Comparison of ENCODE assay signal across 8 cellular contexts in the genomic region with DNA sequence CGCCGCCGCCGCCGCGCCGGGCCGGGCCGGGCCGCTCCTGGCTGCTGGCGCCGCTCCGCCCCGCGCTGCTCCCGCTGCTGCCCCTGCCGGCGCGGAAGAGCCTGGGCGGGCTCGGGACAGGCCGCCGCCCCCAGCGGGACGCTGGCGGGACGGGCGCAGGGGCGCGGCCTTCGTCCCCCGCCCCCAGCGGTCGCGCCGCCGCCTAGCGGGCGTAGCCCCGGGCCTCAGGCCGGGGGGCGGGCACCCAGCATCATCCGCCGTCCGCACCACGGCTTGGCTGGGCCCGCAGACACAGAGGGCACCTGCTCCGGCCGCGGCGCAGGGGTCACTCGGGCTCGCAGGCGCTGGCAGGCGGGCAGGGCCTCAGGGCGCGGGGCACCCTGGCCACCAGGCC. TPM values are rescaled to one million over a fixed set of nuclear protein-coding genes. Genes with fewer than 3 reads are reported as not detected.
DNase-seq lines count a peak whose midpoint lies in the region; ATAC-seq and TF ChIP-seq lines count a peak whose summit lies in the region.

A gene (minus strand): TSS at position 107 of the 394 bp plus-strand sequence. CDS start 218 bp downstream, outside the sequence.

- H3K27me3 ChIP-seq in foreskin keratinocyte, result no peaks in the 10 kb centered on the region
- H3K27me3 ChIP-seq in neural progenitor cell, result peaks cover 15% of the 10 kb centered on the region
- no peaks in the 10 kb centered on the region for H3K27me3 ChIP-seq in subcutaneous abdominal adipose tissue (ENCODE audit: control insufficient read depth in 5 of 5, insufficient read depth in 4 of 5, low read length in 5 of 5)

- peaks cover 39% of the 10 kb centered on the region for H3F3A ChIP-seq in neural progenitor cell (ENCODE audit: low read depth)

- peaks cover 3% of the 10 kb centered on the region for H3K36me3 Mint-ChIP-seq in neural progenitor cell

- peak within 1 kb of the TSS; percentile 86 for H2AFZ ChIP-seq in neural progenitor cell (replicated peaks)

- H3K36me3 ChIP-seq in neural progenitor cell (no peaks in the 10 kb centered on the region), subcutaneous abdominal adipose tissue (ENCODE audit: control insufficient read depth in 5 of 5, insufficient read depth in 5 of 5, low read length in 5 of 5) (peaks cover 0 to 4% (median 2%) of the 10 kb centered on the region in 5 donors)

- H3K79me2 ChIP-seq in neural progenitor cell (ENCODE audit: low read depth), result peaks cover 44% of the 10 kb centered on the region

- peaks cover 32% of the 10 kb centered on the region for H3K4me1 Mint-ChIP-seq in neural progenitor cell

- H3K9ac ChIP-seq in neural progenitor cell (peak within 1 kb of the TSS; percentile 54), subcutaneous abdominal adipose tissue (ENCODE audit: low read length in 5 of 5) (peak within 1 kb of the TSS; percentile 75 to 91 (median 84))

- no peaks in the 10 kb centered on the region for H3K9me3 Mint-ChIP-seq in neural progenitor cell

- H3K4me2 ChIP-seq in neural progenitor cell, result peak within 1 kb of the TSS; percentile 88

- ATAC-seq in GM19328 (IDR thresholded peaks at IDR 0.05; ENCODE audit: unreplicated experiment) (peak; percentile 69), HG03457 (IDR thresholded peaks at IDR 0.05; ENCODE audit: unreplicated experiment) (peak; percentile 56), foreskin keratinocyte (peak; percentile 96)

- peak within 1 kb of the TSS; percentile 93 for H3K4me3 ChIP-seq in neural progenitor cell
- H3K4me3 ChIP-seq in subcutaneous abdominal adipose tissue (ENCODE audit: low read depth in 1 of 5, low read length in 5 of 5), result peak within 1 kb of the TSS; percentile 75 to 89 (median 79)

- H3K27ac Mint-ChIP-seq in neural progenitor cell, result peak within 1 kb of the TSS; percentile 95

- H3K4me3 Mint-ChIP-seq in neural progenitor cell, result peak within 1 kb of the TSS; percentile 99

- TF ChIP-seq CTCF in foreskin keratinocyte (conservative IDR thresholded peaks at IDR 0.05) (peak; percentile 56), neural progenitor cell (IDR thresholded peaks at IDR 0.05) (peak; percentile 45)

- peaks cover 54% of the 10 kb centered on the region for H4K20me1 ChIP-seq in neural progenitor cell (ENCODE audit: low read depth)

- DNase-seq in COR-L47 (lab: John Stamatoyannopoulos, UW), result peak; percentile 42
- peak; percentile 93 for DNase-seq in RPMI8226
- DNase-seq in activated gamma-delta T cell treated with Interleukin-2 at 50 U/mL for 16 hours, result peak; percentile 58
- peak in 1 of 2 donors; percentile 26 for DNase-seq in foreskin keratinocyte
- peak; percentile 95 for DNase-seq in neural progenitor cell (ENCODE audit: low spot score)

- H3K9me3 ChIP-seq in neural progenitor cell (ENCODE audit: low read depth) (no peaks in the 10 kb centered on the region), subcutaneous abdominal adipose tissue (ENCODE audit: control insufficient read depth in 5 of 5, low read length in 5 of 5) (no peaks in the 10 kb centered on the region)

- H3K27ac ChIP-seq in foreskin keratinocyte, result peak within 1 kb of the TSS; percentile 80
- H3K27ac ChIP-seq in neural progenitor cell, result no peak within 1 kb of the TSS
- H3K27ac ChIP-seq in subcutaneous abdominal adipose tissue (ENCODE audit: low read depth, low read length), result peak within 1 kb of the TSS; percentile 48

- peaks cover 16% of the 10 kb centered on the region for H3K4me1 ChIP-seq in foreskin keratinocyte
- peaks cover 21% of the 10 kb centered on the region for H3K4me1 ChIP-seq in neural progenitor cell
- peaks cover 0 to 32% (median 26%) of the 10 kb centered on the region in 5 donors for H3K4me1 ChIP-seq in subcutaneous abdominal adipose tissue (ENCODE audit: control insufficient read depth in 5 of 5, insufficient read depth in 5 of 5, low read length in 5 of 5)

- peaks cover 5% of the 10 kb centered on the region for H3K27me3 Mint-ChIP-seq in neural progenitor cell (ENCODE audit: insufficient read depth, low read depth)

RNA-seq across cellular contexts. Expression of the gene that starts here (rescaled TPM):
- total RNA-seq in foreskin keratinocyte (68.3 and 69.7 TPM in 2 replicates), neural progenitor cell (ENCODE audit: low replicate concordance) (38.7 and 51.3 TPM in 2 replicates)
- 32.1 and 35.2 TPM in 2 replicates for polyA plus RNA-seq in foreskin keratinocyte
